Comparison of ENCODE assay signal across 22 cellular contexts in the genomic region with DNA sequence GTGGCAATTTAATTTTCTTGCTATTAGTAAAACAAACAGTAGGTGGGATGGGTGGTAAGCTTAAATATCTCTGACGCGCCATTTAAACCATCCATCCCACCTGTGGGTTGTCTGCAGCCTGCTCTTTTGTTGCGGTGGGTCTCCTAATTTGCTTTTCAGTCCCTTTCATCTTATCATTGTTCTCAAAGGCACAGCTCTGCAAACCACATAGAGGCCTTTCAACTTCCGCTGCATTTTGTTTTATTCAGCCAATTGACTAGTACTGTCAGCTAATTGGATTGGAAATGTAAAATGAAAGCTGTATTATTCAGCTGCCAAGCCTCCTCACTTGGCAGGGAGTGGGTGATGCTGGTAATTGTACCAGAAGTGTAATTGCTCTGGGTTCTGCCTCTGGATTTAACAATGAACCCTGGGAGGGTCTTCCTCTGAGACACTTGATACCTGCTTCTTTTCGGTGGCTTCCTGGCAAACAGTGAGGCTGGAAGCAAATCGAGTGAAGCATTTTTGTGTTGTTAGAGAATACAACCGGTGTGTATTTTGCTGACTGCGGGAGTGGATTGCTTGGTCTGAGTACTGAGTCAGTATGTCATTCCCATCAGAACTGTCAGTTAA.
DNase-seq lines count a peak whose midpoint lies in the region; FAIRE-seq and TF ChIP-seq lines count a peak whose summit lies in the region.
"Had no signal": no experiment of that assay in that cellular context is flagged by ENCODE, and none has a peak within 500 bp of the region (broad histone marks: within the 10 kb centered on the region; RNA-seq: fewer than 3 reads in every experiment).

No MANE protein-coding gene starts in this region.

- FAIRE-seq in GM12891 (lab: Jason Lieb, UNC), result no peak
- FAIRE-seq: A204.1, GM19239 had no signal

- H3K9me3 Mint-ChIP-seq in brain (peaks cover 10 to 14% (median 13%) of the 10 kb centered on the region in 5 experiments), osteocyte (ENCODE audit: unreplicated experiment) (peaks cover 6% of the 10 kb centered on the region)

- H3K27ac Mint-ChIP-seq in brain, result peak overlapping the region in 2 of 5 experiments; percentile 78 to 80
- H3K27ac Mint-ChIP-seq in osteocyte (ENCODE audit: unreplicated experiment), result no peak overlapping the region
- H3K27ac Mint-ChIP-seq: CD8-positive, alpha-beta T cell; naive B cell had no signal

- H3K27me3 Mint-ChIP-seq in brain, result peaks cover 11% of the 10 kb centered on the region
- no peaks in the 10 kb centered on the region for H3K27me3 Mint-ChIP-seq in osteocyte (ENCODE audit: unreplicated experiment)

- H3K4me3 Mint-ChIP-seq in brain (peak overlapping the region; percentile 41 to 70 (median 51)), osteocyte (ENCODE audit: unreplicated experiment) (no peak overlapping the region)
- H3K4me3 Mint-ChIP-seq: CD8-positive, alpha-beta T cell; naive B cell had no signal

- no peak for TF ChIP-seq CTCF in brain (conservative IDR thresholded peaks at IDR 0.05)
- no peak for TF ChIP-seq CTCF in osteocyte (IDR thresholded peaks at IDR 0.05)

- peaks cover 27% of the 10 kb centered on the region for H3K4me1 Mint-ChIP-seq in brain
- H3K4me1 Mint-ChIP-seq in osteocyte (ENCODE audit: unreplicated experiment), result no peaks in the 10 kb centered on the region
- H3K4me1 Mint-ChIP-seq: naive B cell had no signal

- TF ChIP-seq POLR2A in GM12891 (IDR thresholded peaks at IDR 0.05; ENCODE audit: low read depth, low read length), result no peak

- H3K36me3 Mint-ChIP-seq in brain (peaks cover 5% of the 10 kb centered on the region), osteocyte (ENCODE audit: unreplicated experiment) (no peaks in the 10 kb centered on the region)
- H3K36me3 Mint-ChIP-seq: CD8-positive, alpha-beta T cell; naive B cell had no signal

- DNase-seq in NCI-H510A treated with DMSO at 0.1 percent for 48 hours (lab: John Stamatoyannopoulos, UW) (peak; percentile 20), NCI-H510A (lab: John Stamatoyannopoulos, UW) (no peak), NCI-H2107 (lab: John Stamatoyannopoulos, UW) (peak; percentile 26), GM12891 (ENCODE audit: insufficient read length, low spot score) (no peak), hepatic stellate cell (ENCODE audit: low spot score) (no peak), osteocyte (ENCODE audit: extremely low spot score, unreplicated experiment) (no peak), A172 (ENCODE audit: low spot score) (no peak)
- DNase-seq: activated CD8-positive, alpha-beta memory T cell treated with anti-CD3 and anti-CD28 coated beads for 24 hours; activated effector memory CD4-positive, alpha-beta T cell treated with Interleukin-2 at 50 U/mL for 16 hours; aorta; CD8-positive, alpha-beta T cell; cortex of kidney; erythroblast; GF-D8; heart right ventricle; left lung; MV-4-11; naive B cell; right cardiac atrium had no signal

TF ChIP-seq in GM12891, 5 proteins besides CTCF, POLR2A, EP300 and RAD21:
- TF ChIP-seq TAF1 (IDR thresholded peaks at IDR 0.05; ENCODE audit: low read depth, low read length), result no peak
- TF ChIP-seq POLR2AphosphoS5 (IDR thresholded peaks at IDR 0.05; ENCODE audit: low read depth, low read length), result no peak
- no peak for TF ChIP-seq POU2F2 (IDR thresholded peaks at IDR 0.05; ENCODE audit: low read depth, low read length)
- TF ChIP-seq SPI1 (IDR thresholded peaks at IDR 0.05; ENCODE audit: low read depth, low read length), result no peak
- no peak for TF ChIP-seq PAX5 (IDR thresholded peaks at IDR 0.05; ENCODE audit: insufficient read depth, low read length, severe bottlenecking)

Comparison
In these comparisons a context has a peak if more than half of its experiments do, and no peak if none do; other contexts are left out.
1. DNase-seq: peak in NCI-H510A treated with DMSO at 0.1 percent for 48 hours (single experiment) and NCI-H2107 (single experiment); none in NCI-H510A (single experiment), GM12891 (single experiment), hepatic stellate cell (single experiment), osteocyte (single experiment) and A172 (single experiment).